38 cellular contexts compared by ENCODE assay signal in genomic region chr16:8767176-8767575, GRCh38.
"Had no signal": no experiment of that assay in that cellular context is flagged by ENCODE, and none has a peak within 500 bp of the region (broad histone marks: within the 10 kb centered on the region; RNA-seq: fewer than 3 reads in every experiment).

No MANE protein-coding gene starts in this region.

- H3K27ac Mint-ChIP-seq: activated CD4-positive, alpha-beta memory T cell treated with anti-CD3 and anti-CD28 coated beads for 36 hours; activated CD4-positive, alpha-beta T cell treated with anti-CD3 and anti-CD28 coated beads for 36 hours; activated CD4-positive, alpha-beta T cell treated with anti-CD3 and anti-CD28 coated beads, Interleukin-2, amount 10 ng/mL, durations not matched to agents 24 days and 14 days; activated CD8-positive, alpha-beta memory T cell treated with anti-CD3 and anti-CD28 coated beads, Interleukin-2, amount 10 ng/mL, durations not matched to agents 7 days and 5 days; activated CD8-positive, alpha-beta T cell treated with anti-CD3 and anti-CD28 coated beads, Interleukin-2, amount 10 ng/mL, durations not matched to agents 7 days and 5 days; activated naive CD4-positive, alpha-beta T cell treated with anti-CD3 and anti-CD28 coated beads for 36 hours; activated naive CD4-positive, alpha-beta T cell treated with anti-CD3 and anti-CD28 coated beads, Interleukin-2, amount 50 U/mL, for 24 hours; activated naive CD8-positive, alpha-beta T cell treated with anti-CD3 and anti-CD28 coated beads for 36 hours; activated T-helper 1 cell treated with anti-CD3 and anti-CD28 coated beads, Interleukin-12 subunit alpha, Interleukin-12 subunit beta, Interleukin-2, Interleukin-4 antibody, amounts not matched to agents 30 ng/mL and 10 ng/mL and 1 ng/mL, durations not matched to agents 14 hours and 24 hours and 36 hours; activated T-helper 2 cell treated with anti-CD3 and anti-CD28 coated beads, Interferon-gamma antibody, Interleukin-2, Interleukin-4, amounts not matched to agents 10 μg/mL and 5 μg/mL and 100 μg/mL, durations not matched to agents 14 hours and 24 hours and 36 hours; dendritic cell treated with granulocyte-macrophage colony-stimulating factor and Interleukin-4, amounts not matched to agents 40 ng/mL and 50 ng/mL, for 4 days; T-helper 17 cell; T-helper 2 cell treated with Interferon-gamma antibody and Interleukin-4, amounts not matched to agents 5 μg/mL and 100 μg/mL, for 36 hours had no signal

- H3K27me3 ChIP-seq: adrenal gland, ascending aorta, breast epithelium, cardiac muscle cell, dorsolateral prefrontal cortex, esophagus muscularis mucosa, foreskin keratinocyte, gastrocnemius medialis had no signal

- H3K4me3 ChIP-seq: adrenal gland, ascending aorta, breast epithelium, cardiac muscle cell, coronary artery, dorsolateral prefrontal cortex, esophagus muscularis mucosa, gastrocnemius medialis had no signal

- H3K27ac ChIP-seq: adrenal gland, ascending aorta, breast epithelium, cardiac muscle cell, coronary artery, dorsolateral prefrontal cortex, esophagus muscularis mucosa, foreskin keratinocyte, gastrocnemius medialis had no signal

- DNase-seq: activated CD4-positive, alpha-beta memory T cell treated with anti-CD3 and anti-CD28 coated beads for 36 hours; activated CD4-positive, alpha-beta T cell treated with anti-CD3 and anti-CD28 coated beads for 36 hours; activated CD4-positive, alpha-beta T cell treated with anti-CD3 and anti-CD28 coated beads, Interleukin-2, amount 10 ng/mL, durations not matched to agents 24 days and 14 days; activated CD4-positive, CD25-positive, alpha-beta regulatory T cell; activated CD4-positive, CD25-positive, alpha-beta regulatory T cell treated with anti-CD3 and anti-CD28 coated beads, Interleukin-2, amount 50 U/mL, for 72 hours; activated CD8-positive, alpha-beta memory T cell treated with anti-CD3 and anti-CD28 coated beads, Interleukin-2, amount 10 ng/mL, durations not matched to agents 7 days and 5 days; activated CD8-positive, alpha-beta memory T cell treated with anti-CD3 and anti-CD28 coated beads, Interleukin-2, amount 50 U/mL, for 4 hours; activated CD8-positive, alpha-beta T cell treated with anti-CD3 and anti-CD28 coated beads, Interleukin-2, amount 10 ng/mL, durations not matched to agents 7 days and 5 days; activated effector memory CD4-positive, alpha-beta T cell treated with anti-CD3 and anti-CD28 coated beads, Interleukin-2, amount 50 U/mL, for 16 hours; activated naive CD4-positive, alpha-beta T cell treated with anti-CD3 and anti-CD28 coated beads for 36 hours; activated naive CD8-positive, alpha-beta T cell treated with anti-CD3 and anti-CD28 coated beads for 36 hours; activated naive CD8-positive, alpha-beta T cell treated with anti-CD3 and anti-CD28 coated beads, Interleukin-2, amount 50 U/mL, for 24 hours; activated T-cell treated with anti-CD3 and anti-CD28 coated beads, Interleukin-2, amount 50 U/mL, for 1 hour; activated T-cell treated with anti-CD3 and anti-CD28 coated beads, Interleukin-2, amount 50 U/mL, for 48 hours; adrenal gland; amygdala; central memory CD4-positive, alpha-beta T cell; cerebellar nuclear complex; dorsolateral prefrontal cortex; effector memory CD4-positive, alpha-beta T cell; erythroblast; foreskin keratinocyte; gastrocnemius medialis; glutamatergic neuron; T-helper 1 cell; T-helper 17 cell; T1000 had no signal

- H3K4me3 Mint-ChIP-seq: activated CD4-positive, alpha-beta memory T cell treated with anti-CD3 and anti-CD28 coated beads for 36 hours; activated CD4-positive, alpha-beta T cell treated with anti-CD3 and anti-CD28 coated beads for 36 hours; activated CD4-positive, alpha-beta T cell treated with anti-CD3 and anti-CD28 coated beads, Interleukin-2, amount 10 ng/mL, durations not matched to agents 24 days and 14 days; activated CD8-positive, alpha-beta memory T cell treated with anti-CD3 and anti-CD28 coated beads, Interleukin-2, amount 10 ng/mL, durations not matched to agents 7 days and 5 days; activated CD8-positive, alpha-beta T cell treated with anti-CD3 and anti-CD28 coated beads, Interleukin-2, amount 10 ng/mL, durations not matched to agents 7 days and 5 days; activated naive CD4-positive, alpha-beta T cell treated with anti-CD3 and anti-CD28 coated beads for 36 hours; activated naive CD4-positive, alpha-beta T cell treated with anti-CD3 and anti-CD28 coated beads, Interleukin-2, amount 50 U/mL, for 24 hours; activated naive CD8-positive, alpha-beta T cell treated with anti-CD3 and anti-CD28 coated beads for 36 hours; activated naive CD8-positive, alpha-beta T cell treated with anti-CD3 and anti-CD28 coated beads, Interleukin-2, amount 50 U/mL, for 24 hours; activated T-helper 1 cell treated with anti-CD3 and anti-CD28 coated beads, Interleukin-12 subunit alpha, Interleukin-12 subunit beta, Interleukin-2, Interleukin-4 antibody, amounts not matched to agents 30 ng/mL and 10 ng/mL and 1 ng/mL, durations not matched to agents 14 hours and 24 hours and 36 hours; brain; dendritic cell treated with granulocyte-macrophage colony-stimulating factor and Interleukin-4, amounts not matched to agents 40 ng/mL and 50 ng/mL, for 4 days; T-helper 17 cell; T-helper 2 cell treated with Interferon-gamma antibody and Interleukin-4, amounts not matched to agents 5 μg/mL and 100 μg/mL, for 36 hours had no signal

- H3K36me3 ChIP-seq: adrenal gland had no signal

- H3K9me3 ChIP-seq: adrenal gland, ascending aorta, breast epithelium, esophagus muscularis mucosa, gastrocnemius medialis had no signal

- H3K4me1 ChIP-seq: adrenal gland, ascending aorta, breast epithelium, esophagus muscularis mucosa, foreskin keratinocyte, gastrocnemius medialis had no signal

- H3K36me3 Mint-ChIP-seq: activated CD8-positive, alpha-beta memory T cell treated with anti-CD3 and anti-CD28 coated beads, Interleukin-2, amount 10 ng/mL, durations not matched to agents 7 days and 5 days; activated naive CD8-positive, alpha-beta T cell treated with anti-CD3 and anti-CD28 coated beads for 36 hours had no signal

- H3K4me1 Mint-ChIP-seq: activated CD4-positive, alpha-beta T cell treated with anti-CD3 and anti-CD28 coated beads for 36 hours; activated CD4-positive, alpha-beta T cell treated with anti-CD3 and anti-CD28 coated beads, Interleukin-2, amount 10 ng/mL, durations not matched to agents 24 days and 14 days; activated CD8-positive, alpha-beta memory T cell treated with anti-CD3 and anti-CD28 coated beads, Interleukin-2, amount 10 ng/mL, durations not matched to agents 7 days and 5 days; activated naive CD4-positive, alpha-beta T cell treated with anti-CD3 and anti-CD28 coated beads, Interleukin-2, amount 50 U/mL, for 24 hours; activated naive CD8-positive, alpha-beta T cell treated with anti-CD3 and anti-CD28 coated beads for 36 hours; activated naive CD8-positive, alpha-beta T cell treated with anti-CD3 and anti-CD28 coated beads, Interleukin-2, amount 50 U/mL, for 24 hours; T-helper 17 cell had no signal

- ATAC-seq: activated CD4-positive, alpha-beta T cell treated with anti-CD3 and anti-CD28 coated beads for 36 hours; activated CD8-positive, alpha-beta memory T cell treated with anti-CD3 and anti-CD28 coated beads, Interleukin-2, amount 10 ng/mL, durations not matched to agents 7 days and 5 days; activated CD8-positive, alpha-beta T cell treated with anti-CD3 and anti-CD28 coated beads, Interleukin-2, amount 10 ng/mL, durations not matched to agents 7 days and 5 days; activated naive CD8-positive, alpha-beta T cell treated with anti-CD3 and anti-CD28 coated beads, Interleukin-2, amount 50 U/mL, for 24 hours; foreskin keratinocyte; gastrocnemius medialis; T-helper 17 cell had no signal

- H3K27me3 Mint-ChIP-seq: activated CD4-positive, alpha-beta memory T cell treated with anti-CD3 and anti-CD28 coated beads for 36 hours; activated CD4-positive, alpha-beta T cell treated with anti-CD3 and anti-CD28 coated beads for 36 hours; activated CD4-positive, alpha-beta T cell treated with anti-CD3 and anti-CD28 coated beads, Interleukin-2, amount 10 ng/mL, durations not matched to agents 24 days and 14 days; activated CD8-positive, alpha-beta memory T cell treated with anti-CD3 and anti-CD28 coated beads, Interleukin-2, amount 10 ng/mL, durations not matched to agents 7 days and 5 days; activated naive CD4-positive, alpha-beta T cell treated with anti-CD3 and anti-CD28 coated beads, Interleukin-2, amount 50 U/mL, for 24 hours; activated naive CD8-positive, alpha-beta T cell treated with anti-CD3 and anti-CD28 coated beads for 36 hours; activated naive CD8-positive, alpha-beta T cell treated with anti-CD3 and anti-CD28 coated beads, Interleukin-2, amount 50 U/mL, for 24 hours; dendritic cell treated with granulocyte-macrophage colony-stimulating factor and Interleukin-4, amounts not matched to agents 40 ng/mL and 50 ng/mL, for 4 days; T-helper 17 cell had no signal

- H3K9me3 Mint-ChIP-seq: activated CD4-positive, alpha-beta memory T cell treated with anti-CD3 and anti-CD28 coated beads for 36 hours; activated CD4-positive, alpha-beta T cell treated with anti-CD3 and anti-CD28 coated beads, Interleukin-2, amount 10 ng/mL, durations not matched to agents 24 days and 14 days; activated naive CD4-positive, alpha-beta T cell treated with anti-CD3 and anti-CD28 coated beads for 36 hours; activated naive CD4-positive, alpha-beta T cell treated with anti-CD3 and anti-CD28 coated beads, Interleukin-2, amount 50 U/mL, for 24 hours; activated naive CD8-positive, alpha-beta T cell treated with anti-CD3 and anti-CD28 coated beads for 36 hours; activated naive CD8-positive, alpha-beta T cell treated with anti-CD3 and anti-CD28 coated beads, Interleukin-2, amount 50 U/mL, for 24 hours; activated T-helper 1 cell treated with anti-CD3 and anti-CD28 coated beads, Interleukin-12 subunit alpha, Interleukin-12 subunit beta, Interleukin-2, Interleukin-4 antibody, amounts not matched to agents 30 ng/mL and 10 ng/mL and 1 ng/mL, durations not matched to agents 14 hours and 24 hours and 36 hours; activated T-helper 2 cell treated with anti-CD3 and anti-CD28 coated beads, Interferon-gamma antibody, Interleukin-2, Interleukin-4, amounts not matched to agents 10 μg/mL and 5 μg/mL and 100 μg/mL, durations not matched to agents 14 hours and 24 hours and 36 hours; brain; dendritic cell treated with granulocyte-macrophage colony-stimulating factor and Interleukin-4, amounts not matched to agents 40 ng/mL and 50 ng/mL, for 4 days; T-helper 2 cell treated with Interferon-gamma antibody and Interleukin-4, amounts not matched to agents 5 μg/mL and 100 μg/mL, for 36 hours had no signal
